In genomic region chr3:141739731-141740130, GRCh38 we compare ENCODE assay signal across 1 cellular context.
TF ChIP-seq lines count a peak whose summit lies in the region.

No MANE protein-coding gene starts in this region.

TF ChIP-seq in endothelial cell of umbilical vein, 7 proteins besides CTCF, POLR2A, EP300 and RAD21 (continued from another document):
- no peak for TF ChIP-seq GATA2 (IDR thresholded peaks at IDR 0.05; ENCODE audit: insufficient read depth, insufficient read length, low read depth, low read length)
- TF ChIP-seq MYC (IDR thresholded peaks at IDR 0.05; ENCODE audit: low read depth, low read length) = no peak
